12 cellular contexts compared by ENCODE assay signal in genomic region chr19:8515317-8515716, GRCh38. TPM values are rescaled to one million over a fixed set of nuclear protein-coding genes. Genes with fewer than 3 reads are reported as not detected.
DNase-seq lines count a peak whose midpoint lies in the region; ATAC-seq and TF ChIP-seq lines count a peak whose summit lies in the region.
"Had no signal": no experiment of that assay in that cellular context is flagged by ENCODE, and none has a peak within 500 bp of the region (broad histone marks: within the 10 kb centered on the region; RNA-seq: fewer than 3 reads in every experiment).

No MANE protein-coding gene starts in this region.

- H3K27ac ChIP-seq in heart right ventricle = peak overlapping the region in 1 of 10 donors; percentile 100
- H3K27ac ChIP-seq: foreskin keratinocyte had no signal

- TF ChIP-seq CTCF in heart right ventricle (IDR thresholded peaks at IDR 0.05) = no peak

- H3K9me3 ChIP-seq in heart right ventricle = no peaks in the 10 kb centered on the region

- H3K27me3 Mint-ChIP-seq in activated CD4-positive, alpha-beta T cell treated with anti-CD3 and anti-CD28 coated beads, Interleukin-2, amount 10 ng/mL, durations not matched to agents 24 days and 14 days = no peaks in the 10 kb centered on the region
- no peaks in the 10 kb centered on the region for H3K27me3 Mint-ChIP-seq in activated naive CD8-positive, alpha-beta T cell treated with anti-CD3 and anti-CD28 coated beads, Interleukin-2, amount 50 U/mL, for 24 hours

- peak; percentile 38 for ATAC-seq in activated naive CD8-positive, alpha-beta T cell treated with anti-CD3 and anti-CD28 coated beads, Interleukin-2, amount 50 U/mL, for 24 hours
- no peak for ATAC-seq in heart right ventricle
- no peak for ATAC-seq in GM18520 (IDR thresholded peaks at IDR 0.05; ENCODE audit: unreplicated experiment)
- ATAC-seq: foreskin keratinocyte had no signal

- in situ Hi-C loops in KBM-7 (cut with MboI; ENCODE audit: low pct_unique_long_range_greater_than_20kb, low sequenced_read_pairs) = no loop called here

- H3K27ac Mint-ChIP-seq in activated CD4-positive, alpha-beta T cell treated with anti-CD3 and anti-CD28 coated beads, Interleukin-2, amount 10 ng/mL, durations not matched to agents 24 days and 14 days = peak overlapping the region; percentile 100
- H3K27ac Mint-ChIP-seq in activated naive CD8-positive, alpha-beta T cell treated with anti-CD3 and anti-CD28 coated beads, Interleukin-2, amount 50 U/mL, for 24 hours = peak overlapping the region; percentile 99

- intact Hi-C loops in activated CD4-positive, alpha-beta T cell treated with anti-CD3 and anti-CD28 coated beads, Interleukin-2, amount 10 ng/mL, durations not matched to agents 24 days and 14 days (cut with micrococcal nuclease) = loop anchor here (2.0 kb wide), 2 partner anchors 53 to 71 kb away; partner anchors contain the start of gene HNRNPM
- intact Hi-C loops in heart right ventricle (cut with DNase I) = loop anchor here in 1 of 10 donors (10.0 kb wide), 1 partner anchor 191 kb away; the partner anchor contains the start of genes NDUFA7 and RPS28

- H3K36me3 ChIP-seq in heart right ventricle = peaks cover 0 to 15% (median 0%) of the 10 kb centered on the region in 9 donors

- peaks cover 7 to 69% (median 26%) of the 10 kb centered on the region in 9 donors for H3K4me1 ChIP-seq in heart right ventricle
- H3K4me1 ChIP-seq: foreskin keratinocyte had no signal

- peaks cover 43% of the 10 kb centered on the region for H3K4me1 Mint-ChIP-seq in activated CD4-positive, alpha-beta T cell treated with anti-CD3 and anti-CD28 coated beads, Interleukin-2, amount 10 ng/mL, durations not matched to agents 24 days and 14 days
- H3K4me1 Mint-ChIP-seq in activated naive CD8-positive, alpha-beta T cell treated with anti-CD3 and anti-CD28 coated beads, Interleukin-2, amount 50 U/mL, for 24 hours = peaks cover 55% of the 10 kb centered on the region

- no peaks in the 10 kb centered on the region for H3K9me3 Mint-ChIP-seq in activated CD4-positive, alpha-beta T cell treated with anti-CD3 and anti-CD28 coated beads, Interleukin-2, amount 10 ng/mL, durations not matched to agents 24 days and 14 days
- no peaks in the 10 kb centered on the region for H3K9me3 Mint-ChIP-seq in activated naive CD8-positive, alpha-beta T cell treated with anti-CD3 and anti-CD28 coated beads, Interleukin-2, amount 50 U/mL, for 24 hours

- WGBS in heart right ventricle, 2 donors = 79 to 90% methylated on average over 11 of the region's 11 CpGs

- DNase-seq in KBM-7 (peak; percentile 91), heart right ventricle (no peak), 8988T (no peak), hippocampal formation (lab: John Stamatoyannopoulos, UW) (no peak)
- peak; percentile 92 for DNase-seq in activated CD4-positive, alpha-beta T cell treated with anti-CD3 and anti-CD28 coated beads, Interleukin-2, amount 10 ng/mL, durations not matched to agents 24 days and 14 days
- DNase-seq in activated naive CD8-positive, alpha-beta T cell treated with anti-CD3 and anti-CD28 coated beads, Interleukin-2, amount 50 U/mL, for 24 hours = peak; percentile 59
- DNase-seq in stimulated activated CD4-positive, alpha-beta T cell treated with anti-CD3 and anti-CD28 coated beads, Interleukin-2, amount 100 ng/mL, for 24 hours = peak; percentile 45 to 63
- DNase-seq: amniotic stem cell, DMS79 treated with DMSO at 0.1 percent for 48 hours, foreskin keratinocyte, NCI-H748 treated with DMSO at 0.1 percent for 48 hours had no signal

- peak overlapping the region; percentile 94 for H3K4me3 Mint-ChIP-seq in activated CD4-positive, alpha-beta T cell treated with anti-CD3 and anti-CD28 coated beads, Interleukin-2, amount 10 ng/mL, durations not matched to agents 24 days and 14 days
- H3K4me3 Mint-ChIP-seq in activated naive CD8-positive, alpha-beta T cell treated with anti-CD3 and anti-CD28 coated beads, Interleukin-2, amount 50 U/mL, for 24 hours = peak overlapping the region; percentile 89

- H3K4me3 ChIP-seq in heart right ventricle = no peak overlapping the region

- peaks cover 12% of the 10 kb centered on the region for H3K36me3 Mint-ChIP-seq in activated CD4-positive, alpha-beta T cell treated with anti-CD3 and anti-CD28 coated beads, Interleukin-2, amount 10 ng/mL, durations not matched to agents 24 days and 14 days (ENCODE audit: low read depth)
- H3K36me3 Mint-ChIP-seq in activated naive CD8-positive, alpha-beta T cell treated with anti-CD3 and anti-CD28 coated beads, Interleukin-2, amount 50 U/mL, for 24 hours (ENCODE audit: low read depth) = peaks cover 5% of the 10 kb centered on the region

- no peaks in the 10 kb centered on the region for H3K27me3 ChIP-seq in heart right ventricle
- H3K27me3 ChIP-seq: foreskin keratinocyte had no signal

RNA-seq across cellular contexts. Expression of gene ZNF414, which starts 1.4 kb away (rescaled TPM):
- 18.1 and 25.6 TPM in 2 replicates for total RNA-seq in activated CD4-positive, alpha-beta T cell treated with anti-CD3 and anti-CD28 coated beads, Interleukin-2, amount 10 ng/mL, durations not matched to agents 24 days and 14 days
- 10 to 100 TPM; 11.7 to 20.9 (median 17.1) TPM for total RNA-seq in heart right ventricle
- 10 to 100 TPM; 19.7 to 34.3 TPM for polyA plus RNA-seq in heart right ventricle

RNA-seq across cellular contexts. Expression of gene PRAM1, which starts 12.9 kb away (rescaled TPM):
- 0.33 and 0.38 TPM in 2 replicates for total RNA-seq in activated CD4-positive, alpha-beta T cell treated with anti-CD3 and anti-CD28 coated beads, Interleukin-2, amount 10 ng/mL, durations not matched to agents 24 days and 14 days
- 1 to 10 TPM in 2 of 10 donors, under 1 TPM in 8; 0.28 to 3.2 (median 0.52) TPM for total RNA-seq in heart right ventricle
- under 1 TPM; 0.36 to 0.66 TPM for polyA plus RNA-seq in heart right ventricle
- total RNA-seq: foreskin keratinocyte had no signal
- polyA plus RNA-seq: foreskin keratinocyte had no signal

Comparison
In these comparisons a context has a peak if more than half of its experiments do, and no peak if none do; other contexts are left out.
1. DNase-seq: peak in KBM-7 (single experiment), activated CD4-positive, alpha-beta T cell treated with anti-CD3 and anti-CD28 coated beads, Interleukin-2, amount 10 ng/mL, durations not matched to agents 24 days and 14 days (single experiment), activated naive CD8-positive, alpha-beta T cell treated with anti-CD3 and anti-CD28 coated beads, Interleukin-2, amount 50 U/mL, for 24 hours (single experiment) and stimulated activated CD4-positive, alpha-beta T cell treated with anti-CD3 and anti-CD28 coated beads, Interleukin-2, amount 100 ng/mL, for 24 hours (2 of 2); none in heart right ventricle (0 of 2), 8988T (single experiment) and hippocampal formation (0 of 2).